In the genomic region with DNA sequence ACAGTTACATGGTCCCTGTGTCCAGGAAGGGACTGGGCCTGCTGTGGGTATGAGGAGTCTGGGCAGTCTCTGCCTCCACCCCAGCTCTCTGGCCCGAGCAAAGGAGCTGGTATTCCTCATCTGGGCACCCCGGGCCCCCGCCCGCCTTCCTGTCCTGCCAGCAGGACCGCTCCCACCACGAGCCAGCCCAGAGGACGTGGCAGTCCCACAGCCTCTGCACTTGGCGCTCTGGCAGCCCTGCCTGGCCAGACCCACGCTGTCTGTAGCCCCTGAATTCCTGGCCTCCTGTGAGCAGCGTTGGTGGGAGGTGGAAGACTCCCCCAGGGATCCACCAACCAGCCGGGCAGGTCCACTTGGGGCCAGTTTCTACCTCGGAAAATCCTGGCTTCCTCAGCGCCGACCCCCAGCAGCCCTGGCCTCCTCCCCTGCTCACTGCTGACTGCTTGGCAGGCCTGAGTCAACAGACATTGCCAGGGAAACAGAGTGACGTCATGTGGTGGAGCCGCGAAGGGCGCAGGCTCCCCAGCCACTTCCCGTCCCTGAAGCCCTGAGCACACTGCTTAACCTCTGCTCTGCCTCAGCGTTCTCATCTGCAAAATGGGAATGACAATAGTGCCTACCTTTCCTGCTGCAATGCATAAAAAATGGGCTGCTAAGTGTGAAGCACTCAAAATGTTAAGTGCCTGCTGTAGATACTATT, we compare ENCODE assay signal across 1 cellular context.
TF ChIP-seq lines count a peak whose summit lies in the region.

No MANE protein-coding gene starts in this region.

TF ChIP-seq in HepG2, 621 proteins besides CTCF, POLR2A, EP300 and RAD21 (continued from another document and continues in another):
- TF ChIP-seq, protein P1, sequence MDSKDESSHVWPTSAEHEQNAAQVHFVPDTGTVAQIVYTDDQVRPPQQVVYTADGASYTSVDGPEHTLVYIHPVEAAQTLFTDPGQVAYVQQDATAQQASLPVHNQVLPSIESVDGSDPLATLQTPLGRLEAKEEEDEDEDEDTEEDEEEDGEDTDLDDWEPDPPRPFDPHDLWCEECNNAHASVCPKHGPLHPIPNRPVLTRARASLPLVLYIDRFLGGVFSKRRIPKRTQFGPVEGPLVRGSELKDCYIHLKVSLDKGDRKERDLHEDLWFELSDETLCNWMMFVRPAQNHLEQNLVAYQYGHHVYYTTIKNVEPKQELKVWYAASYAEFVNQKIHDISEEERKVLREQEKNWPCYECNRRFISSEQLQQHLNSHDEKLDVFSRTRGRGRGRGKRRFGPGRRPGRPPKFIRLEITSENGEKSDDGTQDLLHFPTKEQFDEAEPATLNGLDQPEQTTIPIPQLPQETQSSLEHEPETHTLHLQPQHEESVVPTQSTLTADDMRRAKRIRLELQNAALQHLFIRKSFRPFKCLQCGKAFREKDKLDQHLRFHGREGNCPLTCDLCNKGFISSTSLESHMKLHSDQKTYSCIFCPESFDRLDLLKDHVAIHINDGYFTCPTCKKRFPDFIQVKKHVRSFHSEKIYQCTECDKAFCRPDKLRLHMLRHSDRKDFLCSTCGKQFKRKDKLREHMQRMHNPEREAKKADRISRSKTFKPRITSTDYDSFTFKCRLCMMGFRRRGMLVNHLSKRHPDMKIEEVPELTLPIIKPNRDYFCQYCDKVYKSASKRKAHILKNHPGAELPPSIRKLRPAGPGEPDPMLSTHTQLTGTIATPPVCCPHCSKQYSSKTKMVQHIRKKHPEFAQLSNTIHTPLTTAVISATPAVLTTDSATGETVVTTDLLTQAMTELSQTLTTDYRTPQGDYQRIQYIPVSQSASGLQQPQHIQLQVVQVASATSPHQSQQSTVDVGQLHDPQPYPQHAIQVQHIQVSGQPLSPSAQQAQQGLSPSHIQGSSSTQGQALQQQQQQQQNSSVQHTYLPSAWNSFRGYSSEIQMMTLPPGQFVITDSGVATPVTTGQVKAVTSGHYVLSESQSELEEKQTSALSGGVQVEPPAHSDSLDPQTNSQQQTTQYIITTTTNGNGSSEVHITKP (CRISPR knock-in tag; IDR thresholded peaks at IDR 0.05; ENCODE audit: low read depth), result 0 out of 2 replicates have a peak, but pooled peaks have one; percentile 63
- TF ChIP-seq TCF7 (IDR thresholded peaks at IDR 0.05; ENCODE audit: low read depth) (no peak), ZNF350 (CRISPR knock-in tag; IDR thresholded peaks at IDR 0.05; ENCODE audit: borderline replicate concordance, low read depth) (no peak), BHLHE40 (IDR thresholded peaks at IDR 0.05; ENCODE audit: low read length) (no peak), ZNF709 (CRISPR knock-in tag; IDR thresholded peaks at IDR 0.05) (no peak), FOXO1 (CRISPR knock-in tag; IDR thresholded peaks at IDR 0.05) (0 out of 2 replicates have a peak, but pooled peaks have one; percentile 18), ZNF3 (CRISPR knock-in tag; IDR thresholded peaks at IDR 0.05) (peak; percentile 54; the same call in 1 of the 2 replicates), ETV6 (CRISPR knock-in tag; conservative IDR thresholded peaks at IDR 0.05) (no peak), MLLT10 (CRISPR knock-in tag; IDR thresholded peaks at IDR 0.05) (no peak), NFKBIZ (CRISPR knock-in tag; IDR thresholded peaks at IDR 0.05) (no peak), YEATS2 (CRISPR knock-in tag; IDR thresholded peaks at IDR 0.05; ENCODE audit: borderline replicate concordance) (no peak), ZNF558 (CRISPR knock-in tag; IDR thresholded peaks at IDR 0.05; ENCODE audit: borderline replicate concordance) (no peak), SATB2 (CRISPR knock-in tag; IDR thresholded peaks at IDR 0.05) (no peak), GABPA (IDR thresholded peaks at IDR 0.05; ENCODE audit: low read depth, low read length) (no peak), GABPA (CRISPR knock-in tag; IDR thresholded peaks at IDR 0.05; ENCODE audit: low read depth) (0 out of 2 replicates have a peak, but pooled peaks have one; percentile 11), FLYWCH1 (CRISPR knock-in tag; IDR thresholded peaks at IDR 0.05) (no peak), KDM2A (CRISPR knock-in tag; IDR thresholded peaks at IDR 0.05; ENCODE audit: borderline replicate concordance, low read depth) (peak; percentile 44; the same call in 1 of the 2 replicates), ZNF256 (CRISPR knock-in tag; conservative IDR thresholded peaks at IDR 0.05) (no peak)
- TF ChIP-seq, protein P2, sequence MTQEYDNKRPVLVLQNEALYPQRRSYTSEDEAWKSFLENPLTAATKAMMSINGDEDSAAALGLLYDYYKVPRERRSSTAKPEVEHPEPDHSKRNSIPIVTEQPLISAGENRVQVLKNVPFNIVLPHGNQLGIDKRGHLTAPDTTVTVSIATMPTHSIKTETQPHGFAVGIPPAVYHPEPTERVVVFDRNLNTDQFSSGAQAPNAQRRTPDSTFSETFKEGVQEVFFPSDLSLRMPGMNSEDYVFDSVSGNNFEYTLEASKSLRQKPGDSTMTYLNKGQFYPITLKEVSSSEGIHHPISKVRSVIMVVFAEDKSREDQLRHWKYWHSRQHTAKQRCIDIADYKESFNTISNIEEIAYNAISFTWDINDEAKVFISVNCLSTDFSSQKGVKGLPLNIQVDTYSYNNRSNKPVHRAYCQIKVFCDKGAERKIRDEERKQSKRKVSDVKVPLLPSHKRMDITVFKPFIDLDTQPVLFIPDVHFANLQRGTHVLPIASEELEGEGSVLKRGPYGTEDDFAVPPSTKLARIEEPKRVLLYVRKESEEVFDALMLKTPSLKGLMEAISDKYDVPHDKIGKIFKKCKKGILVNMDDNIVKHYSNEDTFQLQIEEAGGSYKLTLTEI (CRISPR knock-in tag; conservative IDR thresholded peaks at IDR 0.05), result no peak
- TF ChIP-seq, protein P3, sequence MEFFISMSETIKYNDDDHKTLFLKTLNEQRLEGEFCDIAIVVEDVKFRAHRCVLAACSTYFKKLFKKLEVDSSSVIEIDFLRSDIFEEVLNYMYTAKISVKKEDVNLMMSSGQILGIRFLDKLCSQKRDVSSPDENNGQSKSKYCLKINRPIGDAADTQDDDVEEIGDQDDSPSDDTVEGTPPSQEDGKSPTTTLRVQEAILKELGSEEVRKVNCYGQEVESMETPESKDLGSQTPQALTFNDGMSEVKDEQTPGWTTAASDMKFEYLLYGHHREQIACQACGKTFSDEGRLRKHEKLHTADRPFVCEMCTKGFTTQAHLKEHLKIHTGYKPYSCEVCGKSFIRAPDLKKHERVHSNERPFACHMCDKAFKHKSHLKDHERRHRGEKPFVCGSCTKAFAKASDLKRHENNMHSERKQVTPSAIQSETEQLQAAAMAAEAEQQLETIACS (CRISPR knock-in tag; IDR thresholded peaks at IDR 0.05), result no peak
- TF ChIP-seq, protein P4, sequence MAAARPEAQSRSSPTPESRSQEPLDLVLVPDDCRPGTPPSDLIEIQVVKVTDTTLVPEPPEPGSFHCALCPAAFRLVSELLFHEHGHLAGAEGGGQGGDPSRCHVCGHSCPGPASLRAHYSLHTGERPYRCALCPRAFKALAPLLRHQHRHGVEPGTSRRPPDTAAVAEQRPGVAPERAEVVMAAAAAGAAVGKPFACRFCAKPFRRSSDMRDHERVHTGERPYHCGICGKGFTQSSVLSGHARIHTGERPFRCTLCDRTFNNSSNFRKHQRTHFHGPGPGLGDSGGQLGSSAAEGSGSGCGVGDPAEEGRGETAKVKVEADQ (CRISPR knock-in tag; IDR thresholded peaks at IDR 0.05; ENCODE audit: borderline replicate concordance), result no peak
- TF ChIP-seq, protein P5, sequence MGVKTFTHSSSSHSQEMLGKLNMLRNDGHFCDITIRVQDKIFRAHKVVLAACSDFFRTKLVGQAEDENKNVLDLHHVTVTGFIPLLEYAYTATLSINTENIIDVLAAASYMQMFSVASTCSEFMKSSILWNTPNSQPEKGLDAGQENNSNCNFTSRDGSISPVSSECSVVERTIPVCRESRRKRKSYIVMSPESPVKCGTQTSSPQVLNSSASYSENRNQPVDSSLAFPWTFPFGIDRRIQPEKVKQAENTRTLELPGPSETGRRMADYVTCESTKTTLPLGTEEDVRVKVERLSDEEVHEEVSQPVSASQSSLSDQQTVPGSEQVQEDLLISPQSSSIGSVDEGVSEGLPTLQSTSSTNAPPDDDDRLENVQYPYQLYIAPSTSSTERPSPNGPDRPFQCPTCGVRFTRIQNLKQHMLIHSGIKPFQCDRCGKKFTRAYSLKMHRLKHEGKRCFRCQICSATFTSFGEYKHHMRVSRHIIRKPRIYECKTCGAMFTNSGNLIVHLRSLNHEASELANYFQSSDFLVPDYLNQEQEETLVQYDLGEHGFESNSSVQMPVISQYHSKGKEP (CRISPR knock-in tag; IDR thresholded peaks at IDR 0.05), result no peak
- TF ChIP-seq, protein P6, sequence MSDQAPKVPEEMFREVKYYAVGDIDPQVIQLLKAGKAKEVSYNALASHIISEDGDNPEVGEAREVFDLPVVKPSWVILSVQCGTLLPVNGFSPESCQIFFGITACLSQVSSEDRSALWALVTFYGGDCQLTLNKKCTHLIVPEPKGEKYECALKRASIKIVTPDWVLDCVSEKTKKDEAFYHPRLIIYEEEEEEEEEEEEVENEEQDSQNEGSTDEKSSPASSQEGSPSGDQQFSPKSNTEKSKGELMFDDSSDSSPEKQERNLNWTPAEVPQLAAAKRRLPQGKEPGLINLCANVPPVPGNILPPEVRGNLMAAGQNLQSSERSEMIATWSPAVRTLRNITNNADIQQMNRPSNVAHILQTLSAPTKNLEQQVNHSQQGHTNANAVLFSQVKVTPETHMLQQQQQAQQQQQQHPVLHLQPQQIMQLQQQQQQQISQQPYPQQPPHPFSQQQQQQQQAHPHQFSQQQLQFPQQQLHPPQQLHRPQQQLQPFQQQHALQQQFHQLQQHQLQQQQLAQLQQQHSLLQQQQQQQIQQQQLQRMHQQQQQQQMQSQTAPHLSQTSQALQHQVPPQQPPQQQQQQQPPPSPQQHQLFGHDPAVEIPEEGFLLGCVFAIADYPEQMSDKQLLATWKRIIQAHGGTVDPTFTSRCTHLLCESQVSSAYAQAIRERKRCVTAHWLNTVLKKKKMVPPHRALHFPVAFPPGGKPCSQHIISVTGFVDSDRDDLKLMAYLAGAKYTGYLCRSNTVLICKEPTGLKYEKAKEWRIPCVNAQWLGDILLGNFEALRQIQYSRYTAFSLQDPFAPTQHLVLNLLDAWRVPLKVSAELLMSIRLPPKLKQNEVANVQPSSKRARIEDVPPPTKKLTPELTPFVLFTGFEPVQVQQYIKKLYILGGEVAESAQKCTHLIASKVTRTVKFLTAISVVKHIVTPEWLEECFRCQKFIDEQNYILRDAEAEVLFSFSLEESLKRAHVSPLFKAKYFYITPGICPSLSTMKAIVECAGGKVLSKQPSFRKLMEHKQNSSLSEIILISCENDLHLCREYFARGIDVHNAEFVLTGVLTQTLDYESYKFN (CRISPR knock-in tag; conservative IDR thresholded peaks at IDR 0.05), result peak; percentile 17; the same call in 1 of the 2 replicates
- TF ChIP-seq, protein P7, sequence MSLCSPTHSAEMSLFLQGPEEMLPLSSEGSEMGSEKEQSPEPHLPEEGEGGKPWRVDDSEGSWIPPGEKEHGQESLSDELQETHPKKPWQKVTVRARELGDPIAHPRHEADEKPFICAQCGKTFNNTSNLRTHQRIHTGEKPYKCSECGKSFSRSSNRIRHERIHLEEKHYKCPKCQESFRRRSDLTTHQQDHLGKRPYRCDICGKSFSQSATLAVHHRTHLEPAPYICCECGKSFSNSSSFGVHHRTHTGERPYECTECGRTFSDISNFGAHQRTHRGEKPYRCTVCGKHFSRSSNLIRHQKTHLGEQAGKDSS (CRISPR knock-in tag; IDR thresholded peaks at IDR 0.05; ENCODE audit: borderline replicate concordance, low read depth), result peak; percentile 48; the same call in 1 of the 2 replicates
- TF ChIP-seq, protein P8, sequence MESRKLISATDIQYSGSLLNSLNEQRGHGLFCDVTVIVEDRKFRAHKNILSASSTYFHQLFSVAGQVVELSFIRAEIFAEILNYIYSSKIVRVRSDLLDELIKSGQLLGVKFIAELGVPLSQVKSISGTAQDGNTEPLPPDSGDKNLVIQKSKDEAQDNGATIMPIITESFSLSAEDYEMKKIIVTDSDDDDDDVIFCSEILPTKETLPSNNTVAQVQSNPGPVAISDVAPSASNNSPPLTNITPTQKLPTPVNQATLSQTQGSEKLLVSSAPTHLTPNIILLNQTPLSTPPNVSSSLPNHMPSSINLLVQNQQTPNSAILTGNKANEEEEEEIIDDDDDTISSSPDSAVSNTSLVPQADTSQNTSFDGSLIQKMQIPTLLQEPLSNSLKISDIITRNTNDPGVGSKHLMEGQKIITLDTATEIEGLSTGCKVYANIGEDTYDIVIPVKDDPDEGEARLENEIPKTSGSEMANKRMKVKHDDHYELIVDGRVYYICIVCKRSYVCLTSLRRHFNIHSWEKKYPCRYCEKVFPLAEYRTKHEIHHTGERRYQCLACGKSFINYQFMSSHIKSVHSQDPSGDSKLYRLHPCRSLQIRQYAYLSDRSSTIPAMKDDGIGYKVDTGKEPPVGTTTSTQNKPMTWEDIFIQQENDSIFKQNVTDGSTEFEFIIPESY (CRISPR knock-in tag; IDR thresholded peaks at IDR 0.05), result no peak; the same call in 1 of the 2 replicates
